In genomic region chr20:39532205-39532604, GRCh38 we compare ENCODE assay signal across 26 cellular contexts.
A peak's percentile ranks its signal among the peaks of the same experiment; 100 is the strongest.
DNase-seq lines count a peak whose midpoint lies in the region; ATAC-seq and TF ChIP-seq lines count a peak whose summit lies in the region.
"Had no signal": no experiment of that assay in that cellular context is flagged by ENCODE, and none has a peak within 500 bp of the region (broad histone marks: within the 10 kb centered on the region; RNA-seq: fewer than 3 reads in every experiment).

No MANE protein-coding gene starts in this region.

- H3K36me3 ChIP-seq in DND-41 (ENCODE audit: insufficient read depth, low read length) (no peaks in the 10 kb centered on the region), mucosa of descending colon (ENCODE audit: low read depth) (no peaks in the 10 kb centered on the region)
- H3K36me3 ChIP-seq: BE2C had no signal

- ATAC-seq in DND-41 (ENCODE audit: insufficient read depth, low read depth): peak; percentile 37; the same call in 2 of the 3 replicates
- peak; percentile 71 for ATAC-seq in esophagus mucosa
- ATAC-seq in mucosa of descending colon: peak; percentile 74
- no peak for ATAC-seq in HG02623 (IDR thresholded peaks at IDR 0.05; ENCODE audit: unreplicated experiment)
- ATAC-seq: HCT116, HepG2, K562 had no signal

- H3K4me3 Mint-ChIP-seq in glutamatergic neuron (ENCODE audit: unreplicated experiment): no peak overlapping the region
- H3K4me3 Mint-ChIP-seq: CD14-positive monocyte had no signal

- intact Hi-C loops in mucosa of descending colon (cut with DNase I, micrococcal nuclease): no loop called here

- H3K4me2 ChIP-seq in DND-41 (ENCODE audit: insufficient read depth, low read length): no peak overlapping the region

- H3K9me3 Mint-ChIP-seq in glutamatergic neuron (ENCODE audit: unreplicated experiment): no peaks in the 10 kb centered on the region

- H3K4me3 ChIP-seq in DND-41 (ENCODE audit: low read depth in 1 of 2, low read length in 2 of 2) (no peak overlapping the region), mucosa of descending colon (no peak overlapping the region)
- H3K4me3 ChIP-seq: K562 had no signal

- H2AFZ ChIP-seq in DND-41 (ENCODE audit: low read depth, low read length): no peak overlapping the region

- H3K9ac ChIP-seq in DND-41 (ENCODE audit: low read depth, low read length): no peak overlapping the region

- DNase-seq in DND-41 (no peak), RPMI7951 (ENCODE audit: low read depth) (peak; percentile 38), mucosa of descending colon (peak in 1 of 3 donors; percentile 6), glutamatergic neuron (no peak), dedifferentiated amniotic fluid mesenchymal stem cell (ENCODE audit: extremely low spot score) (no peak)
- no peak for DNase-seq in stimulated activated CD4-positive, alpha-beta T cell treated with anti-CD3 and anti-CD28 coated beads, Interleukin-12 subunit alpha, Interleukin-12 subunit beta, amount 100 ng/mL, for 4 hours
- DNase-seq: 8988T; ACHN; BE2C; Calu3; DMS153; MM.1S; NCI-H1694; NCI-H2029 treated with DMSO at 0.1 percent for 48 hours; NCI-H446 treated with DMSO at 0.1 percent for 48 hours; NCI-H526; NCI-H82; NK-92 treated with Interleukin-12 subunit alpha and Interleukin-12 subunit beta, amount 100 ng/mL, for 24 hours; SHP77 had no signal

- H3K79me2 ChIP-seq in DND-41 (ENCODE audit: insufficient read depth, low read length): no peaks in the 10 kb centered on the region

- no peak overlapping the region for H3K27ac Mint-ChIP-seq in glutamatergic neuron (ENCODE audit: unreplicated experiment)
- H3K27ac Mint-ChIP-seq: CD14-positive monocyte had no signal

- no peaks in the 10 kb centered on the region for H3K4me1 ChIP-seq in DND-41 (ENCODE audit: insufficient read depth, low read length)
- no peaks in the 10 kb centered on the region for H3K4me1 ChIP-seq in mucosa of descending colon (ENCODE audit: low read depth)
- H3K4me1 ChIP-seq: BE2C had no signal

- H3K9me3 ChIP-seq in DND-41 (ENCODE audit: insufficient read depth, low read length, severe bottlenecking): no peaks in the 10 kb centered on the region
- H3K9me3 ChIP-seq in mucosa of descending colon: no peaks in the 10 kb centered on the region
- H3K9me3 ChIP-seq: BE2C had no signal

- H3K27me3 Mint-ChIP-seq in glutamatergic neuron (ENCODE audit: unreplicated experiment): peaks cover 3% of the 10 kb centered on the region

- peaks cover 29% of the 10 kb centered on the region for H3K4me1 Mint-ChIP-seq in glutamatergic neuron (ENCODE audit: low read depth, unreplicated experiment)
- H3K4me1 Mint-ChIP-seq: CD14-positive monocyte had no signal

- no peaks in the 10 kb centered on the region for H3K36me3 Mint-ChIP-seq in glutamatergic neuron (ENCODE audit: unreplicated experiment)
- H3K36me3 Mint-ChIP-seq: CD14-positive monocyte had no signal

- H3K27me3 ChIP-seq in DND-41 (ENCODE audit: insufficient read depth, low read length, poor library complexity): no peaks in the 10 kb centered on the region
- H3K27me3 ChIP-seq: BE2C had no signal

- TF ChIP-seq CTCF in DND-41 (IDR thresholded peaks at IDR 0.05; ENCODE audit: borderline replicate concordance, extremely low read depth, low read length, poor library complexity, severe bottlenecking) (no peak), mucosa of descending colon (IDR thresholded peaks at IDR 0.05) (no peak), glutamatergic neuron (IDR thresholded peaks at IDR 0.05; ENCODE audit: partially characterized antibody, unreplicated experiment) (no peak)

- H3K27ac ChIP-seq in DND-41 (ENCODE audit: low read length): no peak overlapping the region
- H3K27ac ChIP-seq: RWPE1 had no signal

- no peaks in the 10 kb centered on the region for H4K20me1 ChIP-seq in DND-41 (ENCODE audit: insufficient read depth, low read length)
